Comparison of ENCODE assay signal across 7 cellular contexts in the genomic region with DNA sequence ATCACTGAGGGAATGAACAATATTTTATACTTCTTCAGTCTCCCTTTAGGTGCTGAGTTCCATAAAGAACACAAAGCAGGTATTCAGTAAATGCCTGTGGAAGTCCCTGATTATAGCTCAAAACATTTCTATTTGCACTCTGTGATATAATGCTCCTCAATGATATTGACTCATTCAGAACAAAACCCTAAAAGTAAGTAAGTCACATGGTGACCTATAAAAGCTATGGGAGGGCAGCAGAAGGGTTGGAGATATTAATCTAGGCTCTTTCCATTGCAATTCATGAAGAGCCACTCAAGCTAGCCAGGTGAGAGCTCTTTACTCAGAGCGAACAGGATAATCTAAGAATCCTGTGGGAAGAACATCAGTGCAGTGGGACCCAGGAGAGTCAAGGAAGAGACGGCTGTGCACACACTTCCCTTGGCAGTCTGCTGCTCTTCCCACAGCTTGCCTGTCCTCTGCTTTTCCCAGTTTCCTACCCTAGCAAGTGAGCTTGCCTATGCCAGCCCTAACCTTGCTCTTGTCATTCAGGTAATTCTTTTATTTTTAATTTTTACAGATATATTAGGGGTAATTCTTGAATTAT.
A peak's percentile ranks its signal among the peaks of the same experiment; 100 is the strongest.
DNase-seq lines count a peak whose midpoint lies in the region; ATAC-seq, FAIRE-seq and TF ChIP-seq lines count a peak whose summit lies in the region.
"Not testable (repeated sequence)": the region's sequence is repeated elsewhere in the genome, so short reads cannot be mapped to it uniquely, and the experiment has no call there.

No MANE protein-coding gene starts in this region.

- FAIRE-seq in H54 (lab: Jason Lieb, UNC), result peak; percentile 52
- peak; percentile 80 for FAIRE-seq in frontal cortex (lab: Jason Lieb, UNC)

- not testable (repeated sequence) for H3K4me1 ChIP-seq in PC-3 (ENCODE audit: insufficient read depth, low read length)

- H3K36me3 ChIP-seq in PC-3 (ENCODE audit: low read depth, low read length), result not testable (repeated sequence)

- not testable (repeated sequence) for H3K9me3 Mint-ChIP-seq in naive B cell

- not testable (repeated sequence) for H2AFZ ChIP-seq in PC-3 (ENCODE audit: low read length)

- not testable (repeated sequence) for H3K36me3 Mint-ChIP-seq in naive B cell

- TF ChIP-seq POLR2A in H54 (IDR thresholded peaks at IDR 0.05; ENCODE audit: low read depth, low read length), result not testable (repeated sequence)

- not testable (repeated sequence) for H3K79me2 ChIP-seq in PC-3 (ENCODE audit: low read length)

- DNase-seq in DMS153 treated with DMSO at 0.1 percent for 48 hours (lab: John Stamatoyannopoulos, UW; ENCODE audit: unreplicated experiment) (peak; percentile 70), NCI-H187 treated with DMSO at 0.1 percent for 48 hours (lab: John Stamatoyannopoulos, UW) (peak; percentile 80), NCI-H510A (lab: John Stamatoyannopoulos, UW) (peak; percentile 57)
- not testable (repeated sequence) for DNase-seq in H54 (ENCODE audit: insufficient read length, low spot score); PC-3; frontal cortex (ENCODE audit: low spot score in 2 of 2); naive B cell

- CTCF ChIA-PET in PC-3 (lab: Charles Lee), result not testable (repeated sequence)

- peaks cover 29 to 39% (median 31%) of the 10 kb centered on the region in 3 donors for H3K4me1 Mint-ChIP-seq in naive B cell

- TF ChIP-seq CTCF in PC-3 (conservative IDR thresholded peaks at IDR 0.05; ENCODE audit: low read depth, low read length), result not testable (repeated sequence)

- H3F3A ChIP-seq in PC-3 (ENCODE audit: low read length, unreplicated experiment), result not testable (repeated sequence)

- H3K4me3 Mint-ChIP-seq in naive B cell, result not testable (repeated sequence)

- H3K27me3 Mint-ChIP-seq in naive B cell, result not testable (repeated sequence)

- H3K4me2 ChIP-seq in PC-3 (ENCODE audit: low read length), result not testable (repeated sequence)

- H3K9me3 ChIP-seq in PC-3 (ENCODE audit: low read length), result not testable (repeated sequence)

- ATAC-seq in PC-3, result peak; percentile 49
- not testable (repeated sequence) for ATAC-seq in naive B cell (ENCODE audit: low read depth in 2 of 2)

- H4K20me1 ChIP-seq in PC-3 (ENCODE audit: low read length), result not testable (repeated sequence)

- not testable (repeated sequence) for BruUV-seq in PC-3 (replicated peaks; lab: Mats Ljungman, UMichigan)

- POLR2A ChIA-PET in PC-3 (lab: Charles Lee; ENCODE audit: unreplicated experiment), result not testable (repeated sequence)

- peak overlapping the region in 4 of 6 donors; percentile 22 to 90 (median 38) for H3K27ac Mint-ChIP-seq in naive B cell

- H3K27me3 ChIP-seq in PC-3 (ENCODE audit: low read length), result not testable (repeated sequence)

- intact Hi-C loops in PC-3 (cut with micrococcal nuclease), result not testable (repeated sequence)

- not testable (repeated sequence) for H3K9ac ChIP-seq in PC-3 (ENCODE audit: low read length)

- H3K4me3 ChIP-seq in PC-3 (ENCODE audit: low read length), result not testable (repeated sequence)

- H3K27ac ChIP-seq in PC-3 (ENCODE audit: low read length), result not testable (repeated sequence)

- not testable (repeated sequence) for H3K9me2 ChIP-seq in PC-3 (replicated peaks; ENCODE audit: low read length)
